ENCODE assay signal across 13 cellular contexts in the genomic region with DNA sequence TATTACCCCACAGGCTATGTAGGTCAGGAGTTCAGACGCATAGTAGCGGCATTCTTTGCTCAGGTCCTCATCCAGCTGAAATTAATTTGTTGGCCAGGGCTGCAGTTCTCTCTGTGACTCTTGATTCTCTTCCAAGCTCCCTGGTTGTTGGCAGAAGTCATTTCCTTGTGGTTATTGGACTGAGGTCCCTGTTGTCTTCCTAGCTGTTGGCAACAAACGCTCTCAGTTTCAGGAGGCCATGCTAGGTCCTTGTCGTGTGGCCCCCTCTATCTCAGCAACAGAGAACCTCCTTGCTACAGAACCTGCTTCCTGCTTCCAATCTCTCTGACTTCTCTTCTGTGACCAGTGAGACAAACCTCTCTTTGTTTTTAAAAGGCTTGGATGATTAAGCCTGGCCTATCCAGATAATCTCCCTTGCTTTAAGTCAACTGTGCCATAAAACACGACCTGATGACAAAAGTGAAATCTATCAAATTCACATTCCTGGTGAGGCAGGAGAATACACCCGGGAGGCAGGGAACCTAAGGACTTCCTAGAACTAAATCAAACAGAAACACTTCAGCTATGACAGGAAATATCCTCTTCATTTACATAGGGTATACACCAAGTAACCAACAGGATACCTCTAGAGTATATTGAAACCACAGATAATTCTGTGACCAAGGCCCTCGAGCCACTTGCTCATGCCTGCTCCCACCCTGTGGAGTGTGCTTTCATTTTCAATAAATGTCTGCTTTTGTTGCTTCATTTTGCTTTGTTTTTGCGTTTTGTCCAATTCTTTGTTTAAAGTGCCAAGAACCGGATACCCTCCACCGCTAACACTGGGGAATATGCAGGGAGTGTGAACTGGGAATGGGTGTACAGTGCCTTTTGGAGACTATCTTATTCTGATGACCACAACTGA.
DNase-seq lines count a peak whose midpoint lies in the region; ATAC-seq and TF ChIP-seq lines count a peak whose summit lies in the region.
"Had no signal": no experiment of that assay in that cellular context is flagged by ENCODE, and none has a peak within 500 bp of the region (broad histone marks: within the 10 kb centered on the region; RNA-seq: fewer than 3 reads in every experiment).

No MANE protein-coding gene starts in this region.

- POLR2A ChIA-PET in activated CD8-positive, alpha-beta T cell treated with anti-CD3 and anti-CD28 coated beads, Interleukin-2, amount 10 ng/mL, durations not matched to agents 7 days and 5 days (lab: Charles Lee): no interaction called here

- no peaks in the 10 kb centered on the region for H3K27me3 Mint-ChIP-seq in endodermal cell (ENCODE audit: insufficient read depth)
- no peaks in the 10 kb centered on the region for H3K27me3 Mint-ChIP-seq in activated CD8-positive, alpha-beta T cell treated with anti-CD3 and anti-CD28 coated beads, Interleukin-2, amount 10 ng/mL, durations not matched to agents 7 days and 5 days (ENCODE audit: low read depth)

- no peak overlapping the region for H3K4me3 ChIP-seq in MG63
- no peak overlapping the region for H3K4me3 ChIP-seq in endodermal cell (ENCODE audit: low read length)

- peaks cover 8% of the 10 kb centered on the region for H3K4me1 Mint-ChIP-seq in endodermal cell
- no peaks in the 10 kb centered on the region for H3K4me1 Mint-ChIP-seq in activated CD8-positive, alpha-beta T cell treated with anti-CD3 and anti-CD28 coated beads, Interleukin-2, amount 10 ng/mL, durations not matched to agents 7 days and 5 days (ENCODE audit: low read depth)

- H3K27me3 ChIP-seq in MG63 (no peaks in the 10 kb centered on the region), endodermal cell (ENCODE audit: control insufficient read depth, insufficient read depth, low read length, poor library complexity, severe bottlenecking) (no peaks in the 10 kb centered on the region)
- H3K27me3 ChIP-seq: dorsolateral prefrontal cortex had no signal

- ATAC-seq in activated CD8-positive, alpha-beta T cell treated with anti-CD3 and anti-CD28 coated beads, Interleukin-2, amount 10 ng/mL, durations not matched to agents 7 days and 5 days: no peak
- no peak for ATAC-seq in GM19452 (IDR thresholded peaks at IDR 0.05; ENCODE audit: unreplicated experiment)
- ATAC-seq: activated T-cell treated with anti-CD3 and anti-CD28 coated beads, Interleukin-2, amount 50 U/mL, for 72 hours had no signal

- no peak overlapping the region for H3K9ac ChIP-seq in endodermal cell (ENCODE audit: extremely low read depth, low read length, poor library complexity, severe bottlenecking)

- H3K9me3 ChIP-seq in MG63 (no peaks in the 10 kb centered on the region), endodermal cell (ENCODE audit: control insufficient read depth, low read length) (no peaks in the 10 kb centered on the region)

- peak in 9 of 14 donors; percentile 7 to 91 (median 34) for DNase-seq in C1 segment of cervical spinal cord (lab: John Stamatoyannopoulos, UW)
- peak; percentile 72 for DNase-seq in MG63
- no peak for DNase-seq in endodermal cell
- DNase-seq in midbrain (lab: John Stamatoyannopoulos, UW): peak; percentile 12
- DNase-seq in activated T-cell treated with anti-CD3 and anti-CD28 coated beads, Interleukin-2, amount 50 U/mL, for 48 hours: no peak
- DNase-seq in activated CD8-positive, alpha-beta T cell treated with anti-CD3 and anti-CD28 coated beads, Interleukin-2, amount 10 ng/mL, durations not matched to agents 7 days and 5 days: no peak
- no peak for DNase-seq in COR-L47 (lab: John Stamatoyannopoulos, UW)
- DNase-seq: activated T-cell treated with anti-CD3 and anti-CD28 coated beads, Interleukin-2, amount 50 U/mL, for 72 hours; HCEC 1CT; kidney; NCI-H774 had no signal

- no peak overlapping the region for H3K27ac ChIP-seq in endodermal cell (ENCODE audit: low read depth, low read length)

- H3K36me3 ChIP-seq in MG63 (no peaks in the 10 kb centered on the region), endodermal cell (ENCODE audit: control insufficient read depth, insufficient read depth, low read length) (no peaks in the 10 kb centered on the region)

- H3K4me3 Mint-ChIP-seq in endodermal cell: no peak overlapping the region
- H3K4me3 Mint-ChIP-seq in activated CD8-positive, alpha-beta T cell treated with anti-CD3 and anti-CD28 coated beads, Interleukin-2, amount 10 ng/mL, durations not matched to agents 7 days and 5 days: no peak overlapping the region
- H3K4me3 Mint-ChIP-seq: activated T-cell treated with anti-CD3 and anti-CD28 coated beads, Interleukin-2, amount 50 U/mL, for 72 hours had no signal

- H3K4me1 ChIP-seq in endodermal cell (ENCODE audit: control insufficient read depth, insufficient read depth, low read length): peaks cover 4% of the 10 kb centered on the region

- CTCF ChIA-PET in activated CD8-positive, alpha-beta T cell treated with anti-CD3 and anti-CD28 coated beads, Interleukin-2, amount 10 ng/mL, durations not matched to agents 7 days and 5 days (lab: Charles Lee): no interaction called here

- H3K27ac Mint-ChIP-seq in endodermal cell: peak overlapping the region; percentile 54
- H3K27ac Mint-ChIP-seq in activated CD8-positive, alpha-beta T cell treated with anti-CD3 and anti-CD28 coated beads, Interleukin-2, amount 10 ng/mL, durations not matched to agents 7 days and 5 days: no peak overlapping the region
- H3K27ac Mint-ChIP-seq: activated T-cell treated with anti-CD3 and anti-CD28 coated beads, Interleukin-2, amount 50 U/mL, for 72 hours had no signal

- no peaks in the 10 kb centered on the region for H3K9me3 Mint-ChIP-seq in endodermal cell
- peaks cover 3% of the 10 kb centered on the region for H3K9me3 Mint-ChIP-seq in activated CD8-positive, alpha-beta T cell treated with anti-CD3 and anti-CD28 coated beads, Interleukin-2, amount 10 ng/mL, durations not matched to agents 7 days and 5 days (ENCODE audit: insufficient read depth)

- TF ChIP-seq CTCF in endodermal cell (conservative IDR thresholded peaks at IDR 0.05): no peak

- no peaks in the 10 kb centered on the region for H3K36me3 Mint-ChIP-seq in endodermal cell (ENCODE audit: low read depth)
- H3K36me3 Mint-ChIP-seq in activated CD8-positive, alpha-beta T cell treated with anti-CD3 and anti-CD28 coated beads, Interleukin-2, amount 10 ng/mL, durations not matched to agents 7 days and 5 days (ENCODE audit: low read depth): no peaks in the 10 kb centered on the region

- 95 to 97% methylated on average over 4 to 9 of the region's 10 CpGs for WGBS in endodermal cell (ENCODE audit: insufficient coverage in 1 of 2, insufficient read length in 1 of 2), 2 experiments

Comparison
In these comparisons a context has a peak if more than half of its experiments do, and no peak if none do; other contexts are left out.
1. DNase-seq: peak in C1 segment of cervical spinal cord (9 of 14), MG63 (single experiment) and midbrain (single experiment); none in endodermal cell (single experiment), activated T-cell treated with anti-CD3 and anti-CD28 coated beads, Interleukin-2, amount 50 U/mL, for 48 hours (0 of 2), activated CD8-positive, alpha-beta T cell treated with anti-CD3 and anti-CD28 coated beads, Interleukin-2, amount 10 ng/mL, durations not matched to agents 7 days and 5 days (single experiment) and COR-L47 (single experiment).